Comparison of ENCODE assay signal across 16 cellular contexts in genomic region chr6:149443411-149444181, GRCh38.
DNase-seq lines count a peak whose midpoint lies in the region; ATAC-seq and TF ChIP-seq lines count a peak whose summit lies in the region.
"Had no signal": no experiment of that assay in that cellular context is flagged by ENCODE, and none has a peak within 500 bp of the region (broad histone marks: within the 10 kb centered on the region; RNA-seq: fewer than 3 reads in every experiment).

No MANE protein-coding gene starts in this region.

- no peaks in the 10 kb centered on the region for H3K9me3 Mint-ChIP-seq in central memory CD8-positive, alpha-beta T cell

- H3K4me3 ChIP-seq in AG04449 (ENCODE audit: low read depth, low read length): no peak overlapping the region
- H3K4me3 ChIP-seq: body of pancreas, pancreas, thoracic aorta had no signal

- POLR2A ChIA-PET in AG04449 (lab: Yijun Ruan, JAX): no interaction called here

- no peaks in the 10 kb centered on the region for H3K4me1 Mint-ChIP-seq in central memory CD8-positive, alpha-beta T cell

- peaks cover 4% of the 10 kb centered on the region for H3K36me3 Mint-ChIP-seq in central memory CD8-positive, alpha-beta T cell (ENCODE audit: insufficient read depth)

- no peaks in the 10 kb centered on the region for H3K27me3 Mint-ChIP-seq in central memory CD8-positive, alpha-beta T cell

- no peak for ATAC-seq in central memory CD8-positive, alpha-beta T cell (replicated peaks; ENCODE audit: extremely low read depth, poor library complexity, severe bottlenecking)
- ATAC-seq in GM19023 (IDR thresholded peaks at IDR 0.05; ENCODE audit: unreplicated experiment): no peak
- ATAC-seq: body of pancreas, pancreas had no signal

- CTCF ChIA-PET in AG04449 (lab: Yijun Ruan, JAX): interaction anchor here (1.3 to 9.9 kb wide), 4 partner anchors 10 to 417 kb away, joined by 4 to 61 read pairs (median 6); no protein-coding TSS in a partner anchor

- peak; percentile 49 for DNase-seq in AG04449 (ENCODE audit: low read depth, low spot score)
- DNase-seq in EL: peak; percentile 56
- no peak for DNase-seq in central memory CD8-positive, alpha-beta T cell (ENCODE audit: low spot score in 2 of 2)
- DNase-seq in medulla oblongata (ENCODE audit: extremely low spot score): peak; percentile 67
- DNase-seq in OCI-M2 (lab: John Stamatoyannopoulos, UW; ENCODE audit: unreplicated experiment): no peak
- no peak for DNase-seq in NCI-H1930 (lab: John Stamatoyannopoulos, UW)
- DNase-seq in NCI-H1417 treated with DMSO at 0.1 percent for 48 hours (lab: John Stamatoyannopoulos, UW): no peak
- DNase-seq: body of pancreas; DND-41; effector memory CD4-positive, alpha-beta T cell; NCI-H146; NCI-H510A; pancreas; stimulated activated CD4-positive, alpha-beta T cell treated with anti-CD3 and anti-CD28 coated beads, Interleukin-12 subunit alpha, Interleukin-12 subunit beta, amount 100 ng/mL, for 4 hours had no signal

- TF ChIP-seq CTCF in AG04449 (IDR thresholded peaks at IDR 0.05; ENCODE audit: insufficient read depth, low read length, missing control alignments): no peak

- H3K27ac Mint-ChIP-seq in central memory CD8-positive, alpha-beta T cell (ENCODE audit: low read depth): peak overlapping the region; percentile 56

- H3K4me3 Mint-ChIP-seq in central memory CD8-positive, alpha-beta T cell: no peak overlapping the region

Comparison
In these comparisons a context has a peak if more than half of its experiments do, and no peak if none do; other contexts are left out.
1. DNase-seq: peak in AG04449 (single experiment), EL (single experiment) and medulla oblongata (single experiment); none in central memory CD8-positive, alpha-beta T cell (0 of 2), OCI-M2 (single experiment), NCI-H1930 (0 of 2) and NCI-H1417 treated with DMSO at 0.1 percent for 48 hours (single experiment).